ENCODE assay signal across 21 cellular contexts in genomic region chr12:80470403-80470802, GRCh38. TPM values are rescaled to one million over a fixed set of nuclear protein-coding genes. Genes with fewer than 3 reads are reported as not detected.
"Had no signal": no experiment of that assay in that cellular context is flagged by ENCODE, and none has a peak within 500 bp of the region (broad histone marks: within the 10 kb centered on the region; RNA-seq: fewer than 3 reads in every experiment).

No MANE protein-coding gene starts in this region.

- H3K36me3 Mint-ChIP-seq: natural killer cell treated with Interleukin-12 subunit alpha and Interleukin-12 subunit beta and Interleukin-15 and Interleukin-18, amount 100 ng/mL, for 72 hours; neural progenitor cell had no signal

- H3K9me3 Mint-ChIP-seq: natural killer cell treated with Interleukin-12 subunit alpha and Interleukin-12 subunit beta and Interleukin-15 and Interleukin-18, amount 100 ng/mL, for 72 hours; neural progenitor cell had no signal

- H3K4me1 ChIP-seq: heart right ventricle, neural progenitor cell, right atrium auricular region, sigmoid colon had no signal

- H3K4me1 Mint-ChIP-seq: neural progenitor cell had no signal

- DNase-seq: cortex of kidney; dorsolateral prefrontal cortex; effector CD8-positive, alpha-beta T cell; gastrocnemius medialis; heart right ventricle; hypothalamus; left colon; left ventricle myocardium superior; mesenchymal stem cell; midbrain; nucleus accumbens; ovary; sigmoid colon; stimulated activated CD4-positive, alpha-beta T cell treated with anti-CD3 and anti-CD28 coated beads, Interleukin-2, amount 100 ng/mL, for 24 hours; stimulated activated naive CD4-positive, alpha-beta T cell; trophoblast cell had no signal

- H3K27ac ChIP-seq: dorsolateral prefrontal cortex, gastrocnemius medialis, heart right ventricle, neural progenitor cell, ovary, right atrium auricular region, sigmoid colon, skin epidermis had no signal

- ATAC-seq: esophagus mucosa; gastrocnemius medialis; heart right ventricle; left colon; left ventricle myocardium superior; natural killer cell treated with Interleukin-12 subunit alpha and Interleukin-12 subunit beta and Interleukin-15 and Interleukin-18, amount 100 ng/mL, for 72 hours had no signal

- H3K4me3 Mint-ChIP-seq: natural killer cell treated with Interleukin-12 subunit alpha and Interleukin-12 subunit beta and Interleukin-15 and Interleukin-18, amount 100 ng/mL, for 72 hours; neural progenitor cell had no signal

- H3K27me3 ChIP-seq: dorsolateral prefrontal cortex, gastrocnemius medialis, heart right ventricle, neural progenitor cell, ovary, right atrium auricular region, sigmoid colon had no signal

- H3K27me3 Mint-ChIP-seq: natural killer cell treated with Interleukin-12 subunit alpha and Interleukin-12 subunit beta and Interleukin-15 and Interleukin-18, amount 100 ng/mL, for 72 hours had no signal

- H3K27ac Mint-ChIP-seq: natural killer cell treated with Interleukin-12 subunit alpha and Interleukin-12 subunit beta and Interleukin-15 and Interleukin-18, amount 100 ng/mL, for 72 hours; neural progenitor cell had no signal

RNA-seq across cellular contexts. Expression of gene PTPRQ, which starts 26.4 kb away (rescaled TPM):
- total RNA-seq: left colon; natural killer cell treated with Interleukin-12 subunit alpha and Interleukin-12 subunit beta and Interleukin-15 and Interleukin-18, amount 100 ng/mL, for 72 hours had no signal
- polyA plus RNA-seq: sigmoid colon had no signal
